Comparison of ENCODE assay signal across 36 cellular contexts in the genomic region with DNA sequence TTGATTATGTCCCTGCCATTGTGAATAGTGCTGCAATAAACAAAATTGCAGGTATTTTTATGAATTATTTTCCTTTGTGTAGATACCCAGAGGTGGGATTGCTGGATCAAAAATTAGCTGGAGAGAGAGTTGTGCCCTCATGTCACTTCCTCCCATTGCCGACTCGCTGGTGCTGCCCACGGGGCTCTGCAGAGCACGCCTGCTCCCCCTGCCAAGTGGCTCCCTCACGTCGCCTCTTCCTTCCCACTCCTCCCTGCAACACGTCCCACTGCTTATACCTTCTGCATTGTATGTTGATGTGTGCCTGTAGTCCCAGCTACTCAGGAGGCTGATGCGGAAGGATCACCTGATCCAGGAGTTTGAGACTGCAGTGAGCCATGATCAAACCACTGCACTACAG. TPM values are rescaled to one million over a fixed set of nuclear protein-coding genes. Genes with fewer than 3 reads are reported as not detected.
"Had no signal": no experiment of that assay in that cellular context is flagged by ENCODE, and none has a peak within 500 bp of the region (broad histone marks: within the 10 kb centered on the region; RNA-seq: fewer than 3 reads in every experiment).

No MANE protein-coding gene starts in this region.

- H3K4me3 ChIP-seq: ascending aorta, cardiac muscle cell had no signal

- H3K36me3 Mint-ChIP-seq: activated naive CD4-positive, alpha-beta T cell treated with anti-CD3 and anti-CD28 coated beads, Interleukin-2, amount 10 ng/mL, durations not matched to agents 7 days and 5 days; activated naive CD4-positive, alpha-beta T cell treated with anti-CD3 and anti-CD28 coated beads, Interleukin-2, amount 50 U/mL, for 24 hours; activated naive CD8-positive, alpha-beta T cell had no signal

- H3K4me3 Mint-ChIP-seq: activated CD4-positive, alpha-beta memory T cell treated with anti-CD3 and anti-CD28 coated beads, Interleukin-2, amount 10 ng/mL, durations not matched to agents 7 days and 5 days; activated CD4-positive, alpha-beta T cell treated with anti-CD3 and anti-CD28 coated beads for 36 hours; activated CD4-positive, alpha-beta T cell treated with anti-CD3 and anti-CD28 coated beads, Interleukin-2, amount 10 ng/mL, durations not matched to agents 7 days and 5 days; activated CD8-positive, alpha-beta memory T cell treated with anti-CD3 and anti-CD28 coated beads, Interleukin-2, amount 10 ng/mL, durations not matched to agents 7 days and 5 days; activated CD8-positive, alpha-beta T cell treated with anti-CD3 and anti-CD28 coated beads, Interleukin-2, amount 10 ng/mL, durations not matched to agents 7 days and 5 days; activated naive CD4-positive, alpha-beta T cell treated with anti-CD3 and anti-CD28 coated beads, Interleukin-2, amount 10 ng/mL, durations not matched to agents 7 days and 5 days; activated naive CD4-positive, alpha-beta T cell treated with anti-CD3 and anti-CD28 coated beads, Interleukin-2, amount 50 U/mL, for 24 hours; activated naive CD8-positive, alpha-beta T cell; activated naive CD8-positive, alpha-beta T cell treated with anti-CD3 and anti-CD28 coated beads, Interleukin-2, amount 10 ng/mL, durations not matched to agents 7 days and 5 days; activated naive CD8-positive, alpha-beta T cell treated with anti-CD3 and anti-CD28 coated beads, Interleukin-2, amount 50 U/mL, for 24 hours; activated T-cell treated with anti-CD3 and anti-CD28 coated beads, Interleukin-2, amount 50 U/mL, for 24 hours; brain; T-helper 1 cell treated with Interleukin-12 subunit alpha and Interleukin-12 subunit beta and Interleukin-4 antibody, amounts not matched to agents 30 μg/mL and 1 μg/mL, for 36 hours; T-helper 2 cell treated with Interferon-gamma antibody and Interleukin-4, amounts not matched to agents 5 μg/mL and 100 μg/mL, for 36 hours had no signal

- H3K27ac ChIP-seq: ascending aorta, cardiac muscle cell, VCaP had no signal

- H3K4me1 ChIP-seq: ascending aorta had no signal

- H3K9me3 Mint-ChIP-seq: activated CD4-positive, alpha-beta memory T cell treated with anti-CD3 and anti-CD28 coated beads, Interleukin-2, amount 10 ng/mL, durations not matched to agents 7 days and 5 days; activated CD4-positive, alpha-beta T cell treated with anti-CD3 and anti-CD28 coated beads, Interleukin-2, amount 10 ng/mL, durations not matched to agents 7 days and 5 days; activated naive CD4-positive, alpha-beta T cell treated with anti-CD3 and anti-CD28 coated beads, Interleukin-2, amount 10 ng/mL, durations not matched to agents 7 days and 5 days; activated naive CD4-positive, alpha-beta T cell treated with anti-CD3 and anti-CD28 coated beads, Interleukin-2, amount 50 U/mL, for 24 hours; activated naive CD8-positive, alpha-beta T cell treated with anti-CD3 and anti-CD28 coated beads, Interleukin-2, amount 10 ng/mL, durations not matched to agents 7 days and 5 days; activated naive CD8-positive, alpha-beta T cell treated with anti-CD3 and anti-CD28 coated beads, Interleukin-2, amount 50 U/mL, for 24 hours; activated T-cell treated with anti-CD3 and anti-CD28 coated beads, Interleukin-2, amount 50 U/mL, for 24 hours; activated T-helper 2 cell treated with anti-CD3 and anti-CD28 coated beads, Interferon-gamma antibody, Interleukin-2, Interleukin-4, amounts not matched to agents 10 μg/mL and 5 μg/mL and 100 μg/mL, durations not matched to agents 14 hours and 24 hours and 36 hours; T-helper 1 cell treated with Interleukin-12 subunit alpha and Interleukin-12 subunit beta and Interleukin-4 antibody, amounts not matched to agents 30 μg/mL and 1 μg/mL, for 36 hours; T-helper 2 cell treated with Interferon-gamma antibody and Interleukin-4, amounts not matched to agents 5 μg/mL and 100 μg/mL, for 36 hours had no signal

- H3K4me1 Mint-ChIP-seq: activated CD4-positive, alpha-beta memory T cell treated with anti-CD3 and anti-CD28 coated beads, Interleukin-2, amount 10 ng/mL, durations not matched to agents 7 days and 5 days; activated CD4-positive, alpha-beta T cell treated with anti-CD3 and anti-CD28 coated beads for 36 hours; activated CD4-positive, alpha-beta T cell treated with anti-CD3 and anti-CD28 coated beads, Interleukin-2, amount 10 ng/mL, durations not matched to agents 7 days and 5 days; activated CD8-positive, alpha-beta memory T cell treated with anti-CD3 and anti-CD28 coated beads, Interleukin-2, amount 10 ng/mL, durations not matched to agents 7 days and 5 days; activated naive CD4-positive, alpha-beta T cell treated with anti-CD3 and anti-CD28 coated beads, Interleukin-2, amount 10 ng/mL, durations not matched to agents 7 days and 5 days; activated naive CD4-positive, alpha-beta T cell treated with anti-CD3 and anti-CD28 coated beads, Interleukin-2, amount 50 U/mL, for 24 hours; activated naive CD8-positive, alpha-beta T cell treated with anti-CD3 and anti-CD28 coated beads, Interleukin-2, amount 10 ng/mL, durations not matched to agents 7 days and 5 days; brain had no signal

- H3K27me3 ChIP-seq: ascending aorta, cardiac muscle cell had no signal

- H3K27me3 Mint-ChIP-seq: activated CD4-positive, alpha-beta memory T cell treated with anti-CD3 and anti-CD28 coated beads, Interleukin-2, amount 10 ng/mL, durations not matched to agents 7 days and 5 days; activated CD4-positive, alpha-beta T cell treated with anti-CD3 and anti-CD28 coated beads for 36 hours; activated CD4-positive, alpha-beta T cell treated with anti-CD3 and anti-CD28 coated beads, Interleukin-2, amount 10 ng/mL, durations not matched to agents 7 days and 5 days; activated CD8-positive, alpha-beta memory T cell treated with anti-CD3 and anti-CD28 coated beads, Interleukin-2, amount 10 ng/mL, durations not matched to agents 7 days and 5 days; activated naive CD4-positive, alpha-beta T cell treated with anti-CD3 and anti-CD28 coated beads, Interleukin-2, amount 10 ng/mL, durations not matched to agents 7 days and 5 days; activated naive CD4-positive, alpha-beta T cell treated with anti-CD3 and anti-CD28 coated beads, Interleukin-2, amount 50 U/mL, for 24 hours; activated naive CD8-positive, alpha-beta T cell; activated naive CD8-positive, alpha-beta T cell treated with anti-CD3 and anti-CD28 coated beads, Interleukin-2, amount 10 ng/mL, durations not matched to agents 7 days and 5 days; activated naive CD8-positive, alpha-beta T cell treated with anti-CD3 and anti-CD28 coated beads, Interleukin-2, amount 50 U/mL, for 24 hours; activated T-cell treated with anti-CD3 and anti-CD28 coated beads, Interleukin-2, amount 50 U/mL, for 24 hours; brain had no signal

- ATAC-seq: activated CD4-positive, alpha-beta T cell treated with anti-CD3 and anti-CD28 coated beads for 36 hours; activated CD4-positive, CD25-positive, alpha-beta regulatory T cell treated with anti-CD3 and anti-CD28 coated beads, Interleukin-2, amount 50 U/mL, for 24 hours; activated CD8-positive, alpha-beta memory T cell treated with anti-CD3 and anti-CD28 coated beads, Interleukin-2, amount 10 ng/mL, durations not matched to agents 7 days and 5 days; activated CD8-positive, alpha-beta T cell treated with anti-CD3 and anti-CD28 coated beads, Interleukin-2, amount 10 ng/mL, durations not matched to agents 7 days and 5 days; activated naive CD8-positive, alpha-beta T cell treated with anti-CD3 and anti-CD28 coated beads, Interleukin-2, amount 50 U/mL, for 24 hours had no signal

- H3K27ac Mint-ChIP-seq: activated CD4-positive, alpha-beta memory T cell treated with anti-CD3 and anti-CD28 coated beads, Interleukin-2, amount 10 ng/mL, durations not matched to agents 7 days and 5 days; activated CD4-positive, alpha-beta T cell treated with anti-CD3 and anti-CD28 coated beads for 36 hours; activated CD4-positive, alpha-beta T cell treated with anti-CD3 and anti-CD28 coated beads, Interleukin-2, amount 10 ng/mL, durations not matched to agents 7 days and 5 days; activated CD8-positive, alpha-beta memory T cell treated with anti-CD3 and anti-CD28 coated beads, Interleukin-2, amount 10 ng/mL, durations not matched to agents 7 days and 5 days; activated CD8-positive, alpha-beta T cell treated with anti-CD3 and anti-CD28 coated beads, Interleukin-2, amount 10 ng/mL, durations not matched to agents 7 days and 5 days; activated naive CD4-positive, alpha-beta T cell treated with anti-CD3 and anti-CD28 coated beads, Interleukin-2, amount 10 ng/mL, durations not matched to agents 7 days and 5 days; activated naive CD4-positive, alpha-beta T cell treated with anti-CD3 and anti-CD28 coated beads, Interleukin-2, amount 50 U/mL, for 24 hours; activated naive CD8-positive, alpha-beta T cell; activated naive CD8-positive, alpha-beta T cell treated with anti-CD3 and anti-CD28 coated beads, Interleukin-2, amount 10 ng/mL, durations not matched to agents 7 days and 5 days; activated naive CD8-positive, alpha-beta T cell treated with anti-CD3 and anti-CD28 coated beads, Interleukin-2, amount 50 U/mL, for 24 hours; activated T-cell treated with anti-CD3 and anti-CD28 coated beads, Interleukin-2, amount 50 U/mL, for 24 hours; activated T-helper 2 cell treated with anti-CD3 and anti-CD28 coated beads, Interferon-gamma antibody, Interleukin-2, Interleukin-4, amounts not matched to agents 10 μg/mL and 5 μg/mL and 100 μg/mL, durations not matched to agents 14 hours and 24 hours and 36 hours; brain; T-helper 1 cell treated with Interleukin-12 subunit alpha and Interleukin-12 subunit beta and Interleukin-4 antibody, amounts not matched to agents 30 μg/mL and 1 μg/mL, for 36 hours; T-helper 2 cell treated with Interferon-gamma antibody and Interleukin-4, amounts not matched to agents 5 μg/mL and 100 μg/mL, for 36 hours had no signal

- DNase-seq: activated CD4-positive, alpha-beta memory T cell treated with anti-CD3 and anti-CD28 coated beads, Interleukin-2, amount 10 ng/mL, durations not matched to agents 7 days and 5 days; activated CD4-positive, alpha-beta T cell treated with anti-CD3 and anti-CD28 coated beads for 1 hour; activated CD4-positive, alpha-beta T cell treated with anti-CD3 and anti-CD28 coated beads for 36 hours; activated CD4-positive, alpha-beta T cell treated with anti-CD3 and anti-CD28 coated beads for 48 hours; activated CD4-positive, alpha-beta T cell treated with anti-CD3 and anti-CD28 coated beads, Interleukin-2, amount 10 ng/mL, durations not matched to agents 7 days and 5 days; activated CD4-positive, alpha-beta T cell treated with anti-CD3 and anti-CD28 coated beads, Interleukin-2, amount 50 U/mL, for 48 hours; activated CD4-positive, CD25-positive, alpha-beta regulatory T cell; activated CD8-positive, alpha-beta memory T cell treated with anti-CD3 and anti-CD28 coated beads for 24 hours; activated CD8-positive, alpha-beta memory T cell treated with anti-CD3 and anti-CD28 coated beads, Interleukin-2, amount 10 ng/mL, durations not matched to agents 7 days and 5 days; activated CD8-positive, alpha-beta memory T cell treated with anti-CD3 and anti-CD28 coated beads, Interleukin-2, amount 50 U/mL, for 48 hours; activated CD8-positive, alpha-beta T cell treated with anti-CD3 and anti-CD28 coated beads, Interleukin-2, amount 10 ng/mL, durations not matched to agents 7 days and 5 days; activated effector memory CD4-positive, alpha-beta T cell treated with Interleukin-2 at 50 U/mL for 16 hours; activated gamma-delta T cell; activated naive CD4-positive, alpha-beta T cell treated with anti-CD3 and anti-CD28 coated beads, Interleukin-2, amount 10 ng/mL, durations not matched to agents 7 days and 5 days; activated naive CD4-positive, alpha-beta T cell treated with Interleukin-2 at 50 U/mL for 16 hours; activated naive CD8-positive, alpha-beta T cell treated with anti-CD3 and anti-CD28 coated beads, Interleukin-2, amount 10 ng/mL, durations not matched to agents 7 days and 5 days; activated naive CD8-positive, alpha-beta T cell treated with anti-CD3 and anti-CD28 coated beads, Interleukin-2, amount 50 U/mL, for 24 hours; activated T-cell treated with anti-CD3 and anti-CD28 coated beads, Interleukin-2, amount 50 U/mL, for 24 hours; activated T-cell treated with anti-CD3 and anti-CD28 coated beads, Interleukin-2, amount 50 U/mL, for 48 hours; amygdala; anterior cingulate cortex; central memory CD4-positive, alpha-beta T cell; SW 1271; T-helper 1 cell; T-helper 2 cell; T-helper 9 cell had no signal

- H3K36me3 ChIP-seq: cardiac muscle cell had no signal

- H3K9me3 ChIP-seq: ascending aorta had no signal

RNA-seq across cellular contexts. Expression of gene PRELID3A, which starts 28.1 kb away (rescaled TPM):
- total RNA-seq: ascending aorta had no signal
